Comparison of ENCODE assay signal across 9 cellular contexts in genomic region chr10:29496341-29497162, GRCh38.
DNase-seq lines count a peak whose midpoint lies in the region; ATAC-seq and TF ChIP-seq lines count a peak whose summit lies in the region.
"Had no signal": no experiment of that assay in that cellular context is flagged by ENCODE, and none has a peak within 500 bp of the region (broad histone marks: within the 10 kb centered on the region; RNA-seq: fewer than 3 reads in every experiment).

No MANE protein-coding gene starts in this region.

- CTCF ChIA-PET in WTC11 (lab: Charles Lee) = interaction anchor here (0.5 to 3.0 kb wide), 50 partner anchors 8 to 1193 kb away, joined by 3 to 33 read pairs (median 4); no protein-coding TSS in a partner anchor

- H3K4me3 ChIP-seq in cardiac fibroblast (replicated peaks in 1 of 2; ENCODE audit: low read depth in 2 of 2, low read length in 2 of 2) (no peak overlapping the region), kidney epithelial cell (ENCODE audit: low read depth, low read length) (no peak overlapping the region)

- peaks cover 17% of the 10 kb centered on the region; the same call in 1 of the 2 replicates for H3K36me3 Mint-ChIP-seq in WTC11

- DNase-seq in COLO668 (lab: John Stamatoyannopoulos, UW; ENCODE audit: unreplicated experiment) (peak; percentile 44), MV-4-11 (lab: John Stamatoyannopoulos, UW) (peak; percentile 17), WTC11 (ENCODE audit: low spot score) (peak; percentile 94), cardiac fibroblast (ENCODE audit: low read depth in 2 of 2) (peak; percentile 75), kidney epithelial cell (ENCODE audit: low read depth) (no peak)
- DNase-seq in stimulated activated CD4-positive, alpha-beta T cell treated with anti-CD3 and anti-CD28 coated beads, Interleukin-1b, Interleukin-23, amount 100 ng/mL, for 48 hours = peak; percentile 56

- H3K9me3 Mint-ChIP-seq in WTC11 = no peaks in the 10 kb centered on the region
- H3K9me3 Mint-ChIP-seq: T-helper 1 cell treated with Interleukin-12 subunit alpha and Interleukin-12 subunit beta and Interleukin-4 antibody, amounts not matched to agents 30 μg/mL and 1 μg/mL, for 36 hours had no signal

- H3K27me3 ChIP-seq in kidney epithelial cell (ENCODE audit: control insufficient read depth, insufficient read depth, low read length) = no peaks in the 10 kb centered on the region

- no peaks in the 10 kb centered on the region for H3K36me3 ChIP-seq in kidney epithelial cell (ENCODE audit: control insufficient read depth, insufficient read depth, low read length)

- peak; percentile 70 for ATAC-seq in GM21367 (IDR thresholded peaks at IDR 0.05; ENCODE audit: unreplicated experiment)
- peak; percentile 99 for ATAC-seq in WTC11
- ATAC-seq in HG03025 (IDR thresholded peaks at IDR 0.05; ENCODE audit: low FRiP score, unreplicated experiment) = no peak

- TF ChIP-seq CTCF in WTC11 (IDR thresholded peaks at IDR 0.05) (peak; percentile 72), cardiac fibroblast (IDR thresholded peaks at IDR 0.05; ENCODE audit: low read depth, low read length) (peak; percentile 99), kidney epithelial cell (IDR thresholded peaks at IDR 0.05; ENCODE audit: insufficient read depth, low read length, poor library complexity, severe bottlenecking) (peak; percentile 98)

- no peaks in the 10 kb centered on the region for H3K27me3 Mint-ChIP-seq in WTC11 (ENCODE audit: low read depth)

- no peak overlapping the region for H3K4me3 Mint-ChIP-seq in WTC11
- H3K4me3 Mint-ChIP-seq: T-helper 1 cell treated with Interleukin-12 subunit alpha and Interleukin-12 subunit beta and Interleukin-4 antibody, amounts not matched to agents 30 μg/mL and 1 μg/mL, for 36 hours had no signal

- H3K27ac Mint-ChIP-seq in WTC11 = peak overlapping the region; percentile 93
- H3K27ac Mint-ChIP-seq: T-helper 1 cell treated with Interleukin-12 subunit alpha and Interleukin-12 subunit beta and Interleukin-4 antibody, amounts not matched to agents 30 μg/mL and 1 μg/mL, for 36 hours had no signal

- peaks cover 22% of the 10 kb centered on the region for H3K4me1 Mint-ChIP-seq in WTC11

- POLR2A ChIA-PET in WTC11 (lab: Charles Lee) = interaction anchor here (0.6 kb wide), 1 partner anchor 853 kb away, joined by 3 read pairs; the partner anchor contains the start of gene MTPAP

TF ChIP-seq in WTC11, 78 proteins besides CTCF, POLR2A, EP300 and RAD21:
- no peak for TF ChIP-seq TCF7 (CRISPR knock-in tag; IDR thresholded peaks at IDR 0.05; ENCODE audit: low read depth)
- TF ChIP-seq SOX15 (CRISPR knock-in tag; IDR thresholded peaks at IDR 0.05) = no peak
- TF ChIP-seq ATF1 (CRISPR knock-in tag; IDR thresholded peaks at IDR 0.05) = no peak
- TF ChIP-seq, protein P1, sequence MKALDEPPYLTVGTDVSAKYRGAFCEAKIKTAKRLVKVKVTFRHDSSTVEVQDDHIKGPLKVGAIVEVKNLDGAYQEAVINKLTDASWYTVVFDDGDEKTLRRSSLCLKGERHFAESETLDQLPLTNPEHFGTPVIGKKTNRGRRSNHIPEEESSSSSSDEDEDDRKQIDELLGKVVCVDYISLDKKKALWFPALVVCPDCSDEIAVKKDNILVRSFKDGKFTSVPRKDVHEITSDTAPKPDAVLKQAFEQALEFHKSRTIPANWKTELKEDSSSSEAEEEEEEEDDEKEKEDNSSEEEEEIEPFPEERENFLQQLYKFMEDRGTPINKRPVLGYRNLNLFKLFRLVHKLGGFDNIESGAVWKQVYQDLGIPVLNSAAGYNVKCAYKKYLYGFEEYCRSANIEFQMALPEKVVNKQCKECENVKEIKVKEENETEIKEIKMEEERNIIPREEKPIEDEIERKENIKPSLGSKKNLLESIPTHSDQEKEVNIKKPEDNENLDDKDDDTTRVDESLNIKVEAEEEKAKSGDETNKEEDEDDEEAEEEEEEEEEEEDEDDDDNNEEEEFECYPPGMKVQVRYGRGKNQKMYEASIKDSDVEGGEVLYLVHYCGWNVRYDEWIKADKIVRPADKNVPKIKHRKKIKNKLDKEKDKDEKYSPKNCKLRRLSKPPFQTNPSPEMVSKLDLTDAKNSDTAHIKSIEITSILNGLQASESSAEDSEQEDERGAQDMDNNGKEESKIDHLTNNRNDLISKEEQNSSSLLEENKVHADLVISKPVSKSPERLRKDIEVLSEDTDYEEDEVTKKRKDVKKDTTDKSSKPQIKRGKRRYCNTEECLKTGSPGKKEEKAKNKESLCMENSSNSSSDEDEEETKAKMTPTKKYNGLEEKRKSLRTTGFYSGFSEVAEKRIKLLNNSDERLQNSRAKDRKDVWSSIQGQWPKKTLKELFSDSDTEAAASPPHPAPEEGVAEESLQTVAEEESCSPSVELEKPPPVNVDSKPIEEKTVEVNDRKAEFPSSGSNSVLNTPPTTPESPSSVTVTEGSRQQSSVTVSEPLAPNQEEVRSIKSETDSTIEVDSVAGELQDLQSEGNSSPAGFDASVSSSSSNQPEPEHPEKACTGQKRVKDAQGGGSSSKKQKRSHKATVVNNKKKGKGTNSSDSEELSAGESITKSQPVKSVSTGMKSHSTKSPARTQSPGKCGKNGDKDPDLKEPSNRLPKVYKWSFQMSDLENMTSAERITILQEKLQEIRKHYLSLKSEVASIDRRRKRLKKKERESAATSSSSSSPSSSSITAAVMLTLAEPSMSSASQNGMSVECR (CRISPR knock-in tag; IDR thresholded peaks at IDR 0.05; ENCODE audit: borderline replicate concordance) = no peak
- no peak for TF ChIP-seq GABPB1 (CRISPR knock-in tag; IDR thresholded peaks at IDR 0.05)
- no peak for TF ChIP-seq CREM (CRISPR knock-in tag; IDR thresholded peaks at IDR 0.05)
- TF ChIP-seq, protein P2, sequence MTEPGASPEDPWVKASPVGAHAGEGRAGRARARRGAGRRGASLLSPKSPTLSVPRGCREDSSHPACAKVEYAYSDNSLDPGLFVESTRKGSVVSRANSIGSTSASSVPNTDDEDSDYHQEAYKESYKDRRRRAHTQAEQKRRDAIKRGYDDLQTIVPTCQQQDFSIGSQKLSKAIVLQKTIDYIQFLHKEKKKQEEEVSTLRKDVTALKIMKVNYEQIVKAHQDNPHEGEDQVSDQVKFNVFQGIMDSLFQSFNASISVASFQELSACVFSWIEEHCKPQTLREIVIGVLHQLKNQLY (CRISPR knock-in tag; IDR thresholded peaks at IDR 0.05) = no peak
- TF ChIP-seq ETV6 (CRISPR knock-in tag; IDR thresholded peaks at IDR 0.05) = no peak
- TF ChIP-seq MYBL2 (CRISPR knock-in tag; IDR thresholded peaks at IDR 0.05) = no peak
- TF ChIP-seq MAX (CRISPR knock-in tag; IDR thresholded peaks at IDR 0.05) = no peak
- no peak for TF ChIP-seq ERG (CRISPR knock-in tag; IDR thresholded peaks at IDR 0.05)
